1 cellular context compared by ENCODE assay signal in the genomic region with DNA sequence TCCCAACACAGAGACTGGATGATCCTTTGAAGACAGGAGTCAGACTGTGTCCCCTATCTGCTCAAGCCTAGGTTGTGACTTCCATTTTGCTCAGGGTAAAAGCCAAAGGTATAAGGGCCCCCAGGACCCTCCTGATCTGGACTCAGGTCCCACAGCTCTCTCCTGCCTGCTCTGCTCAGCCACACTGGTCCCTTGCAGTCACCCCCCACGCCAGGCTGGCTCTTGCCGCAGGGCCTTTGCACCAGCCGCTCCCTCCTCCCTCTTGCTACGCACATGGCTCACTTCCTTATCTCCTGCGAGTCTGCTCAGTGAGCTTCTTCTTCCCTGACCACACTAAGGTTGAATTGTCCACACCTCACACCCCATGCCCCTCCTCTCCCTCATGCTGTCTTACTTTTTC.
TF ChIP-seq lines count a peak whose summit lies in the region.

No MANE protein-coding gene starts in this region.

TF ChIP-seq in K562, 482 proteins besides CTCF, POLR2A, EP300 and RAD21:
- TF ChIP-seq, protein P1, sequence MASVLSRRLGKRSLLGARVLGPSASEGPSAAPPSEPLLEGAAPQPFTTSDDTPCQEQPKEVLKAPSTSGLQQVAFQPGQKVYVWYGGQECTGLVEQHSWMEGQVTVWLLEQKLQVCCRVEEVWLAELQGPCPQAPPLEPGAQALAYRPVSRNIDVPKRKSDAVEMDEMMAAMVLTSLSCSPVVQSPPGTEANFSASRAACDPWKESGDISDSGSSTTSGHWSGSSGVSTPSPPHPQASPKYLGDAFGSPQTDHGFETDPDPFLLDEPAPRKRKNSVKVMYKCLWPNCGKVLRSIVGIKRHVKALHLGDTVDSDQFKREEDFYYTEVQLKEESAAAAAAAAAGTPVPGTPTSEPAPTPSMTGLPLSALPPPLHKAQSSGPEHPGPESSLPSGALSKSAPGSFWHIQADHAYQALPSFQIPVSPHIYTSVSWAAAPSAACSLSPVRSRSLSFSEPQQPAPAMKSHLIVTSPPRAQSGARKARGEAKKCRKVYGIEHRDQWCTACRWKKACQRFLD (CRISPR knock-in tag; IDR thresholded peaks at IDR 0.05), result no peak
- TF ChIP-seq RBM25 (IDR thresholded peaks at IDR 0.05; ENCODE audit: low read depth, low read length, severe bottlenecking) (peak; percentile 12), ZNF197 (CRISPR knock-in tag; IDR thresholded peaks at IDR 0.05; ENCODE audit: low read depth) (no peak), KDM1A (IDR thresholded peaks at IDR 0.05) (no peak), LEF1 (IDR thresholded peaks at IDR 0.05) (no peak), KLF16 (IDR thresholded peaks at IDR 0.05) (no peak), HCFC1 (IDR thresholded peaks at IDR 0.05; ENCODE audit: low read depth, low read length) (no peak), ZNF263 (CRISPR knock-in tag; IDR thresholded peaks at IDR 0.05; ENCODE audit: borderline replicate concordance) (peak; percentile 35; the same call in 1 of the 2 replicates)
- TF ChIP-seq, protein P2, sequence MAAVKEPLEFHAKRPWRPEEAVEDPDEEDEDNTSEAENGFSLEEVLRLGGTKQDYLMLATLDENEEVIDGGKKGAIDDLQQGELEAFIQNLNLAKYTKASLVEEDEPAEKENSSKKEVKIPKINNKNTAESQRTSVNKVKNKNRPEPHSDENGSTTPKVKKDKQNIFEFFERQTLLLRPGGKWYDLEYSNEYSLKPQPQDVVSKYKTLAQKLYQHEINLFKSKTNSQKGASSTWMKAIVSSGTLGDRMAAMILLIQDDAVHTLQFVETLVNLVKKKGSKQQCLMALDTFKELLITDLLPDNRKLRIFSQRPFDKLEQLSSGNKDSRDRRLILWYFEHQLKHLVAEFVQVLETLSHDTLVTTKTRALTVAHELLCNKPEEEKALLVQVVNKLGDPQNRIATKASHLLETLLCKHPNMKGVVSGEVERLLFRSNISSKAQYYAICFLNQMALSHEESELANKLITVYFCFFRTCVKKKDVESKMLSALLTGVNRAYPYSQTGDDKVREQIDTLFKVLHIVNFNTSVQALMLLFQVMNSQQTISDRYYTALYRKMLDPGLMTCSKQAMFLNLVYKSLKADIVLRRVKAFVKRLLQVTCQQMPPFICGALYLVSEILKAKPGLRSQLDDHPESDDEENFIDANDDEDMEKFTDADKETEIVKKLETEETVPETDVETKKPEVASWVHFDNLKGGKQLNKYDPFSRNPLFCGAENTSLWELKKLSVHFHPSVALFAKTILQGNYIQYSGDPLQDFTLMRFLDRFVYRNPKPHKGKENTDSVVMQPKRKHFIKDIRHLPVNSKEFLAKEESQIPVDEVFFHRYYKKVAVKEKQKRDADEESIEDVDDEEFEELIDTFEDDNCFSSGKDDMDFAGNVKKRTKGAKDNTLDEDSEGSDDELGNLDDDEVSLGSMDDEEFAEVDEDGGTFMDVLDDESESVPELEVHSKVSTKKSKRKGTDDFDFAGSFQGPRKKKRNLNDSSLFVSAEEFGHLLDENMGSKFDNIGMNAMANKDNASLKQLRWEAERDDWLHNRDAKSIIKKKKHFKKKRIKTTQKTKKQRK (IDR thresholded peaks at IDR 0.05; ENCODE audit: borderline replicate concordance, low read depth, low read length), result no peak
